ENCODE assay signal across 12 cellular contexts in genomic region chr1:66373072-66373685, GRCh38.
DNase-seq lines count a peak whose midpoint lies in the region; ATAC-seq and TF ChIP-seq lines count a peak whose summit lies in the region.
"Had no signal": no experiment of that assay in that cellular context is flagged by ENCODE, and none has a peak within 500 bp of the region (broad histone marks: within the 10 kb centered on the region; RNA-seq: fewer than 3 reads in every experiment).

No MANE protein-coding gene starts in this region.

- H3K4me3 ChIP-seq in BLaER1: peak overlapping the region; percentile 17; the same call in 1 of the 2 replicates
- H3K4me3 ChIP-seq: GM23338 had no signal

- no peaks in the 10 kb centered on the region; the same call in 1 of the 2 replicates for H3K9me3 Mint-ChIP-seq in HFFc6
- H3K9me3 Mint-ChIP-seq in activated B cell treated with CpG ODN at 0.5 μM for 24 hours: no peaks in the 10 kb centered on the region
- H3K9me3 Mint-ChIP-seq: GM23338 had no signal

- H3K27me3 ChIP-seq in BLaER1: no peaks in the 10 kb centered on the region

- CTCF ChIA-PET in activated B cell treated with CpG ODN at 0.5 μM for 24 hours (lab: Charles Lee): interaction anchor here (1.3 to 16.8 kb wide), 4 partner anchors 29 to 72 kb away, joined by 3 to 182 read pairs (median 8); no protein-coding TSS in a partner anchor

- H3K4me2 ChIP-seq in BLaER1: peak overlapping the region; percentile 74
- H3K4me2 ChIP-seq: GM23338 had no signal

- H4K20me1 ChIP-seq in BLaER1: no peaks in the 10 kb centered on the region

- POLR2A ChIA-PET in activated B cell treated with CpG ODN at 0.5 μM for 24 hours (lab: Charles Lee): interaction anchor here (0.9 to 16.7 kb wide), 9 partner anchors 11 to 91 kb away, joined by 3 to 279 read pairs (median 18); no protein-coding TSS in a partner anchor

- H3K27ac Mint-ChIP-seq in HFFc6 (peak overlapping the region; percentile 88), activated B cell treated with CpG ODN at 0.5 μM for 24 hours (peak overlapping the region; percentile 93)
- H3K27ac Mint-ChIP-seq: GM23338 had no signal

- no peaks in the 10 kb centered on the region; the same call in 1 of the 2 replicates for H3K36me3 ChIP-seq in BLaER1

- H3K27me3 Mint-ChIP-seq in HFFc6 (ENCODE audit: insufficient read depth) (peaks cover 31% of the 10 kb centered on the region), activated B cell treated with CpG ODN at 0.5 μM for 24 hours (no peaks in the 10 kb centered on the region)

- no peak for ATAC-seq in activated B cell treated with CpG ODN at 0.5 μM for 24 hours (ENCODE audit: low read depth)
- no peak for ATAC-seq in GM21515 (IDR thresholded peaks at IDR 0.05; ENCODE audit: unreplicated experiment)
- ATAC-seq in GM19463 (IDR thresholded peaks at IDR 0.05; ENCODE audit: unreplicated experiment): no peak
- no peak for ATAC-seq in SK-N-SH treated with all-trans-retinoic acid at 6 μM for 48 hours
- ATAC-seq: GM23338 had no signal

- no peaks in the 10 kb centered on the region for H3K9me3 ChIP-seq in BLaER1

- H3K9ac ChIP-seq in BLaER1: peak overlapping the region; percentile 45; the same call in 1 of the 2 replicates

- TF ChIP-seq CTCF in HFFc6 (IDR thresholded peaks at IDR 0.05) (no peak), activated B cell treated with CpG ODN at 0.5 μM for 24 hours (IDR thresholded peaks at IDR 0.05) (no peak)

- intact Hi-C loops in activated B cell treated with CpG ODN at 0.5 μM for 24 hours (cut with micrococcal nuclease): loop anchor here (5.0 to 10.0 kb wide), 4 partner anchors 552 to 1312 kb away; partner anchors contain the start of genes DNAI4, GADD45A, MIER1 and SERBP1

- H3K4me1 ChIP-seq in BLaER1: peaks cover 58% of the 10 kb centered on the region

- DNase-seq in HFFc6 (no peak), activated B cell treated with CpG ODN at 0.5 μM for 24 hours (no peak), medulla oblongata (ENCODE audit: extremely low spot score) (peak; percentile 58), NCI-H2196 treated with DMSO at 0.1 percent for 48 hours (lab: John Stamatoyannopoulos, UW; ENCODE audit: unreplicated experiment) (no peak)
- DNase-seq: glutamatergic neuron, NCI-H187 treated with DMSO at 0.1 percent for 48 hours had no signal

- H3K36me3 Mint-ChIP-seq in HFFc6 (ENCODE audit: low read depth) (peaks cover 52% of the 10 kb centered on the region), activated B cell treated with CpG ODN at 0.5 μM for 24 hours (ENCODE audit: low read depth) (peaks cover 49% of the 10 kb centered on the region)

- H3K4me3 Mint-ChIP-seq in HFFc6 (peak overlapping the region; percentile 62), activated B cell treated with CpG ODN at 0.5 μM for 24 hours (peak overlapping the region; percentile 52)
- H3K4me3 Mint-ChIP-seq: GM23338 had no signal

- peak overlapping the region; percentile 76 for H3K27ac ChIP-seq in BLaER1
- H3K27ac ChIP-seq: RWPE1 had no signal

- H3K4me1 Mint-ChIP-seq in HFFc6 (ENCODE audit: low read depth) (peaks cover 85% of the 10 kb centered on the region), activated B cell treated with CpG ODN at 0.5 μM for 24 hours (peaks cover 92% of the 10 kb centered on the region)

TF ChIP-seq in SK-N-SH treated with all-trans-retinoic acid at 6 μM for 48 hours, 23 proteins besides CTCF, POLR2A, EP300 and RAD21:
- TF ChIP-seq ARNTL (CRISPR knock-in tag; IDR thresholded peaks at IDR 0.05; ENCODE audit: borderline replicate concordance, low read depth) (no peak), ZFP30 (CRISPR knock-in tag; IDR thresholded peaks at IDR 0.05) (no peak), TCF4 (CRISPR knock-in tag; IDR thresholded peaks at IDR 0.05; ENCODE audit: borderline replicate concordance) (no peak), ZNF565 (CRISPR knock-in tag; conservative IDR thresholded peaks at IDR 0.05; ENCODE audit: low read depth) (no peak), ZC3H10 (CRISPR knock-in tag; IDR thresholded peaks at IDR 0.05) (no peak), CREB5 (CRISPR knock-in tag; IDR thresholded peaks at IDR 0.05; ENCODE audit: low read depth) (no peak), ZNF8 (CRISPR knock-in tag; IDR thresholded peaks at IDR 0.05) (no peak), POU6F1 (CRISPR knock-in tag; IDR thresholded peaks at IDR 0.05; ENCODE audit: borderline replicate concordance, low read depth) (no peak), TOX (CRISPR knock-in tag; IDR thresholded peaks at IDR 0.05; ENCODE audit: borderline replicate concordance) (no peak), CSDC2 (CRISPR knock-in tag; IDR thresholded peaks at IDR 0.05) (no peak)
